Comparison of ENCODE assay signal across 22 cellular contexts in genomic region chr5:126826619-126827215, GRCh38. TPM values are rescaled to one million over a fixed set of nuclear protein-coding genes. Genes with fewer than 3 reads are reported as not detected.
DNase-seq lines count a peak whose midpoint lies in the region; ATAC-seq and TF ChIP-seq lines count a peak whose summit lies in the region.
"Had no signal": no experiment of that assay in that cellular context is flagged by ENCODE, and none has a peak within 500 bp of the region (broad histone marks: within the 10 kb centered on the region; RNA-seq: fewer than 3 reads in every experiment).

No MANE protein-coding gene starts in this region.

- H3K36me3 Mint-ChIP-seq in activated T-cell treated with anti-CD3 and anti-CD28 coated beads, Interleukin-2, amount 50 U/mL, for 24 hours (ENCODE audit: low read depth), result peaks cover 98% of the 10 kb centered on the region
- peaks cover 27% of the 10 kb centered on the region for H3K36me3 Mint-ChIP-seq in memory B cell

- H3K27me3 ChIP-seq in HUES64 (ENCODE audit: insufficient read depth, low read length), result no peaks in the 10 kb centered on the region
- H3K27me3 ChIP-seq: BE2C, MG63, Peyer's patch, SJSA1 had no signal

- no peaks in the 10 kb centered on the region for H3K9me3 ChIP-seq in HUES64 (ENCODE audit: insufficient read depth, low read depth, low read length)
- H3K9me3 ChIP-seq: BE2C, MG63, Peyer's patch, SJSA1 had no signal

- H3K4me1 ChIP-seq in HUES64 (ENCODE audit: insufficient read depth, low read length), result peaks cover 2% of the 10 kb centered on the region; the same call in 1 of the 2 replicates
- H3K4me1 ChIP-seq: BE2C, Peyer's patch, SJSA1 had no signal

- no peaks in the 10 kb centered on the region for H3K27me3 Mint-ChIP-seq in activated T-cell treated with anti-CD3 and anti-CD28 coated beads, Interleukin-2, amount 50 U/mL, for 24 hours
- H3K27me3 Mint-ChIP-seq in memory B cell, result no peaks in the 10 kb centered on the region
- H3K27me3 Mint-ChIP-seq: CD4-positive, alpha-beta memory T cell had no signal

- ATAC-seq in memory B cell (ENCODE audit: low read depth), result no peak
- ATAC-seq: GM12878 had no signal

- DNase-seq in activated T-cell treated with anti-CD3 and anti-CD28 coated beads, Interleukin-2, amount 50 U/mL, for 24 hours, result no peak
- no peak for DNase-seq in activated T-cell treated with anti-CD3 and anti-CD28 coated beads, Interleukin-2, amount 50 U/mL, for 48 hours
- DNase-seq in epithelial cell of esophagus (ENCODE audit: low read depth), result peak; percentile 51
- no peak for DNase-seq in memory B cell (ENCODE audit: low spot score in 2 of 2)
- DNase-seq in GDM1 (lab: John Stamatoyannopoulos, UW), result no peak
- DNase-seq in T1000 (lab: John Stamatoyannopoulos, UW), result no peak
- DNase-seq in NCI-H345 treated with DMSO at 0.1 percent for 48 hours (lab: John Stamatoyannopoulos, UW; ENCODE audit: unreplicated experiment), result no peak
- DNase-seq: BE2C; Calu3; CD4-positive, alpha-beta memory T cell; IMR-90; MG63; NCI-H1048; NCI-H146; NCI-H2081; NCI-H510A; NCI-H748 treated with DMSO at 0.1 percent for 48 hours; NK-92 treated with Interleukin-12 subunit alpha and Interleukin-12 subunit beta, amount 100 ng/mL, for 24 hours; Peyer's patch had no signal

- H3K27ac Mint-ChIP-seq in activated T-cell treated with anti-CD3 and anti-CD28 coated beads, Interleukin-2, amount 50 U/mL, for 24 hours, result peak overlapping the region; percentile 4
- peak overlapping the region; percentile 51 for H3K27ac Mint-ChIP-seq in memory B cell

- H3K27ac ChIP-seq in HUES64 (ENCODE audit: low read depth, low read length), result peak overlapping the region; percentile 68; the same call in 1 of the 2 replicates
- H3K27ac ChIP-seq: Peyer's patch, SJSA1 had no signal

- peaks cover 99% of the 10 kb centered on the region for H3K36me3 ChIP-seq in HUES64 (ENCODE audit: insufficient read depth, low read length)

- 53% methylated on average over 3 of the region's 3 CpGs for WGBS in HUES64

- H3K9ac ChIP-seq in HUES64 (ENCODE audit: low read depth, low read length), result no peak overlapping the region

- no peak overlapping the region for H3K4me3 Mint-ChIP-seq in activated T-cell treated with anti-CD3 and anti-CD28 coated beads, Interleukin-2, amount 50 U/mL, for 24 hours
- H3K4me3 Mint-ChIP-seq in memory B cell, result no peak overlapping the region

- no peaks in the 10 kb centered on the region for H3K9me3 Mint-ChIP-seq in activated T-cell treated with anti-CD3 and anti-CD28 coated beads, Interleukin-2, amount 50 U/mL, for 24 hours
- H3K9me3 Mint-ChIP-seq in memory B cell, result no peaks in the 10 kb centered on the region
- H3K9me3 Mint-ChIP-seq: CD4-positive, alpha-beta memory T cell had no signal

- no peak for TF ChIP-seq CTCF in epithelial cell of esophagus (IDR thresholded peaks at IDR 0.05; ENCODE audit: insufficient read depth, low read depth, low read length, missing control alignments)

- peaks cover 3% of the 10 kb centered on the region for H3K4me1 Mint-ChIP-seq in activated T-cell treated with anti-CD3 and anti-CD28 coated beads, Interleukin-2, amount 50 U/mL, for 24 hours (ENCODE audit: low read depth)
- peaks cover 3% of the 10 kb centered on the region for H3K4me1 Mint-ChIP-seq in memory B cell

- no peak overlapping the region for H3K4me3 ChIP-seq in HUES64 (ENCODE audit: low read length)
- H3K4me3 ChIP-seq in epithelial cell of esophagus (ENCODE audit: low read length), result no peak overlapping the region
- H3K4me3 ChIP-seq: GM12878, MG63, Peyer's patch, SJSA1 had no signal

RNA-seq across cellular contexts. Expression of gene LMNB1, which starts 49.8 kb away (rescaled TPM):
- polyA plus RNA-seq in HUES64 (2013, experiment 1 of 2), result 226 TPM
- polyA plus RNA-seq in HUES64 (2013, experiment 2 of 2), result 229 TPM
